In the genomic region with DNA sequence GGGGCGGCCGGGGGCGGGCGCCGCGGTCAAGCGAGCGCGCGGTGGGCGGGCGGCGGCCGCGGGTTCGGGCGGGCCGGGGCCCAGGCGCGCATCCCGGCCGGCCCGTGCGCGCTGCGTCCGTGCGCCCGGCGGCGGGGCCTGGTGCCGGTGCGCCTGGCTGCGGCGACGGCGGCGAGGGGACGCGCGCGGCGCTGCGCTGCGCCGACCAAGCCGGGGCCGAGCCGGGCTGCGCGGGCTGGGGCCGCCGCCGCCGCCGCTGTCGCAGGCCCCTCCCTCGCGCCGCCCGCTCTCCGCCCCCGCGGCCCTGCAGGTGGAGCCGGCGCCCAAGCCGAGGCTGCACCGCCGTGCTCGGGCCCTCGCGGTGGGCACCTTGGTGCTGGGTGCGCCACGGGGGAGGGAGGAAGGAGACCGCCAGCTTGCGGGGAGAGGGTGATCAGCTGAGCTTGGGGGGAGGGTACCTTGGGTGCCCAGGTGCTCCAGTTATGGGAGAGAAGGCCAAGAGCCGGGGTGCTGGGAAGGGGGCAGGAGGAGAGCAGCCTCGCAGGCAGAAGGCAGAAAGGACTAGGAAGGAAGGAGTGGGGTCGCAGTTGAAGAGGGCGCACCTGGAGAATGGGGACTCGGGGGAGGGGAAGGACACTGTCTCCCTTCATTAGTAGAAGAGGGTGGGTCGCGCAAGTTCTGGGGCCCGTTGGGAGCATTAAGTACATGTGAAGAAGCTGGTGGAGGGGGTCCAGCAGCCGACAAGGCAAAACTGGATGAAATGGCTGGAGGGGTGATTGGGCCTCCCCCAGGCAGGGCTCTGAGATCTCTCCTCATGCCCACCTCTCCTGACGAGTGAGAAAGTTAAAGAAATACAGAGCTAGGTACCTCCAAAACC, we compare ENCODE assay signal across 10 cellular contexts. TPM values are rescaled to one million over a fixed set of nuclear protein-coding genes. Genes with fewer than 3 reads are reported as not detected.
A peak's percentile ranks its signal among the peaks of the same experiment; 100 is the strongest.
DNase-seq lines count a peak whose midpoint lies in the region; ATAC-seq lines count a peak whose summit lies in the region.
"Had no signal": no experiment of that assay in that cellular context is flagged by ENCODE, and none has a peak within 500 bp of the region (broad histone marks: within the 10 kb centered on the region; RNA-seq: fewer than 3 reads in every experiment).

Gene PPP2R2C, minus strand, starts transcription at position 228 of the 877 bp plus-strand sequence. CDS start 385 bp downstream, outside the sequence.

- H3K4me2 ChIP-seq in mesenchymal stem cell (ENCODE audit: low read length, poor library complexity, severe bottlenecking) = peak within 1 kb of the TSS; percentile 8

- no peak within 1 kb of the TSS for H3K27ac Mint-ChIP-seq in central memory CD8-positive, alpha-beta T cell (ENCODE audit: low read depth)

- H3K9ac ChIP-seq in mesenchymal stem cell (ENCODE audit: low read length) = no peak within 1 kb of the TSS

- H3K9me3 ChIP-seq in HAP-1 = no peaks in the 10 kb centered on the region
- no peaks in the 10 kb centered on the region for H3K9me3 ChIP-seq in mesenchymal stem cell (ENCODE audit: control insufficient read depth, low read length)
- no peaks in the 10 kb centered on the region for H3K9me3 ChIP-seq in effector memory CD4-positive, alpha-beta T cell (ENCODE audit: control insufficient read depth, low read length)

- WGBS in mesenchymal stem cell = 8% methylated on average over 30 of the region's 86 CpGs

- no peak within 1 kb of the TSS for H4K8ac ChIP-seq in mesenchymal stem cell (ENCODE audit: low read length)

- H3K23ac ChIP-seq in mesenchymal stem cell (ENCODE audit: low read length in 2 of 2) = no peak within 1 kb of the TSS

- H2BK5ac ChIP-seq in mesenchymal stem cell (ENCODE audit: low read depth, low read length, poor library complexity, severe bottlenecking) = no peak within 1 kb of the TSS

- H3K9me3 Mint-ChIP-seq in central memory CD8-positive, alpha-beta T cell = no peaks in the 10 kb centered on the region

- no peaks in the 10 kb centered on the region for H3K79me1 ChIP-seq in mesenchymal stem cell (replicated peaks; ENCODE audit: low read length, poor library complexity, severe bottlenecking)

- no peak within 1 kb of the TSS for H2BK120ac ChIP-seq in mesenchymal stem cell (ENCODE audit: low read depth, low read length)

- peaks cover 4% of the 10 kb centered on the region for H3K36me3 Mint-ChIP-seq in central memory CD8-positive, alpha-beta T cell (ENCODE audit: insufficient read depth)

- H3K4me3 Mint-ChIP-seq in central memory CD8-positive, alpha-beta T cell = peak within 1 kb of the TSS; percentile 18

- H3K36me3 ChIP-seq in HAP-1 (replicated peaks) = no peaks in the 10 kb centered on the region
- no peaks in the 10 kb centered on the region for H3K36me3 ChIP-seq in mesenchymal stem cell (ENCODE audit: control insufficient read depth in 1 of 2, insufficient read depth in 2 of 2, low read depth in 1 of 2, low read length in 2 of 2)
- no peaks in the 10 kb centered on the region for H3K36me3 ChIP-seq in effector memory CD4-positive, alpha-beta T cell (ENCODE audit: control insufficient read depth, insufficient read depth, low read length)

- DNase-seq in ACHN = peak; percentile 10
- peak; percentile 19 to 64 for DNase-seq in HAP-1 (ENCODE audit: low spot score in 2 of 2)
- DNase-seq in central memory CD8-positive, alpha-beta T cell (ENCODE audit: low spot score in 2 of 2) = no peak
- DNase-seq in mesenchymal stem cell = no peak
- DNase-seq in KG1 (lab: John Stamatoyannopoulos, UW) = no peak
- no peak for DNase-seq in effector memory CD4-positive, alpha-beta T cell
- DNase-seq: T1000 had no signal

- H4K91ac ChIP-seq in mesenchymal stem cell (ENCODE audit: low read length) = no peak within 1 kb of the TSS

- H3K4me3 ChIP-seq in HAP-1 (peak within 1 kb of the TSS; percentile 57), mesenchymal stem cell (ENCODE audit: insufficient read depth in 1 of 2, low read depth in 1 of 2, low read length in 2 of 2) (peak within 1 kb of the TSS in 1 of 2 experiments; percentile 20)
- no peak within 1 kb of the TSS for H3K4me3 ChIP-seq in effector memory CD4-positive, alpha-beta T cell (ENCODE audit: insufficient read depth, low read depth, low read length, poor library complexity, severe bottlenecking)

- no peaks in the 10 kb centered on the region for H3K4me1 Mint-ChIP-seq in central memory CD8-positive, alpha-beta T cell

- ATAC-seq in central memory CD8-positive, alpha-beta T cell (replicated peaks; ENCODE audit: extremely low read depth, poor library complexity, severe bottlenecking) = no peak
- ATAC-seq in HG03139 (IDR thresholded peaks at IDR 0.05; ENCODE audit: unreplicated experiment) (no peak), HG03159 (IDR thresholded peaks at IDR 0.05; ENCODE audit: unreplicated experiment) (no peak)

- no peaks in the 10 kb centered on the region for H3K27me3 ChIP-seq in HAP-1 (ENCODE audit: low read depth)
- H3K27me3 ChIP-seq in mesenchymal stem cell (ENCODE audit: control insufficient read depth in 1 of 2, insufficient read depth in 1 of 2, low read length in 2 of 2) = peaks cover 60 to 61% of the 10 kb centered on the region in 2 experiments
- peaks cover 20% of the 10 kb centered on the region for H3K27me3 ChIP-seq in effector memory CD4-positive, alpha-beta T cell (replicated peaks; ENCODE audit: control insufficient read depth, insufficient read depth, low read length, poor library complexity, severe bottlenecking)

- no peak within 1 kb of the TSS for H3K27ac ChIP-seq in mesenchymal stem cell (ENCODE audit: low read length, poor library complexity, severe bottlenecking)
- no peak within 1 kb of the TSS for H3K27ac ChIP-seq in effector memory CD4-positive, alpha-beta T cell (ENCODE audit: insufficient read depth, low read length, poor library complexity, severe bottlenecking)
- H3K27ac ChIP-seq: HL-60 had no signal

- H3K4me1 ChIP-seq in HAP-1 (no peaks in the 10 kb centered on the region), mesenchymal stem cell (ENCODE audit: control insufficient read depth, insufficient read depth, low read depth, low read length) (peaks cover 16% of the 10 kb centered on the region)
- H3K4me1 ChIP-seq in effector memory CD4-positive, alpha-beta T cell (ENCODE audit: control insufficient read depth, insufficient read depth, low read length, poor library complexity, severe bottlenecking) = peaks cover 9% of the 10 kb centered on the region

- no peak within 1 kb of the TSS for H2AK5ac ChIP-seq in mesenchymal stem cell (ENCODE audit: low read length, severe bottlenecking)

- H3K14ac ChIP-seq in mesenchymal stem cell (ENCODE audit: low read length in 2 of 2) = no peak within 1 kb of the TSS

- no peak within 1 kb of the TSS for H2AFZ ChIP-seq in mesenchymal stem cell (ENCODE audit: low read depth, low read length)

- no peak within 1 kb of the TSS for H3K4ac ChIP-seq in mesenchymal stem cell (ENCODE audit: low read depth in 1 of 2, low read length in 2 of 2)

- peaks cover 71% of the 10 kb centered on the region for H3K27me3 Mint-ChIP-seq in central memory CD8-positive, alpha-beta T cell

- in situ Hi-C loops in ACHN (cut with HindIII; ENCODE audit: low pct_ligation_motif_present, low pct_unique_long_range_greater_than_20kb, low sequenced_read_pairs) (no loop called here), HAP-1 (cut with MboI; ENCODE audit: low sequenced_read_pairs) (no loop called here)

- no peak within 1 kb of the TSS for H2BK12ac ChIP-seq in mesenchymal stem cell (ENCODE audit: low read length in 2 of 2)

- H3K18ac ChIP-seq in mesenchymal stem cell (ENCODE audit: low read depth in 1 of 2, low read length in 2 of 2) = no peak within 1 kb of the TSS

- H2BK15ac ChIP-seq in mesenchymal stem cell (ENCODE audit: low read depth, poor library complexity, severe bottlenecking) = no peak within 1 kb of the TSS

RNA-seq across cellular contexts. Expression of gene PPP2R2C, which starts in this region (rescaled TPM):
- not detected for polyA plus RNA-seq in mesenchymal stem cell (2013, experiment 1 of 2)
- not detected for polyA plus RNA-seq in mesenchymal stem cell (2013, experiment 2 of 2)

Comparison
In these comparisons a context has a peak if more than half of its experiments do, and no peak if none do; other contexts are left out.
1. DNase-seq: peak in ACHN (single experiment) and HAP-1 (2 of 2); none in central memory CD8-positive, alpha-beta T cell (0 of 2), mesenchymal stem cell (single experiment), KG1 (single experiment) and effector memory CD4-positive, alpha-beta T cell (0 of 3).